ENCODE assay signal across 19 cellular contexts in genomic region chr16:75616541-75617010, GRCh38. TPM values are rescaled to one million over a fixed set of nuclear protein-coding genes. Genes with fewer than 3 reads are reported as not detected.
DNase-seq lines count a peak whose midpoint lies in the region; ATAC-seq and TF ChIP-seq lines count a peak whose summit lies in the region.
"Had no signal": no experiment of that assay in that cellular context is flagged by ENCODE, and none has a peak within 500 bp of the region (broad histone marks: within the 10 kb centered on the region; RNA-seq: fewer than 3 reads in every experiment).

No MANE protein-coding gene starts in this region.

- H3K4me3 ChIP-seq in mucosa of descending colon (no peak overlapping the region), trophoblast cell (ENCODE audit: low read depth, low read length) (no peak overlapping the region)
- H3K4me3 ChIP-seq: right lobe of liver had no signal

- H3K14ac ChIP-seq in trophoblast cell (ENCODE audit: low read length) = no peak overlapping the region

- no peak overlapping the region for H2BK12ac ChIP-seq in trophoblast cell (ENCODE audit: low read length)

- H2BK120ac ChIP-seq in trophoblast cell (ENCODE audit: insufficient read depth, low read length, poor library complexity) = no peak overlapping the region

- H3K9ac ChIP-seq in trophoblast cell (ENCODE audit: low read length) = no peak overlapping the region

- TF ChIP-seq CTCF in mucosa of descending colon (IDR thresholded peaks at IDR 0.05) (no peak), MCF 10A (IDR thresholded peaks at IDR 0.05; ENCODE audit: unreplicated experiment) (no peak), GM13976 (IDR thresholded peaks at IDR 0.05; ENCODE audit: borderline replicate concordance, control extremely low read depth, extremely low read depth, insufficient read depth, missing control alignments) (no peak)

- no peak overlapping the region for H3K4me2 ChIP-seq in trophoblast cell (ENCODE audit: low read length)

- no CpG with 5 or more reads among the region's 4 CpGs for WGBS in trophoblast cell (ENCODE audit: extremely low coverage, insufficient coverage, insufficient read length)

- POLR2A ChIA-PET in MCF 10A (lab: Yijun Ruan, JAX) = no interaction called here

- no peak overlapping the region for H2AK5ac ChIP-seq in trophoblast cell (ENCODE audit: low read length)

- no peak overlapping the region for H2BK5ac ChIP-seq in trophoblast cell (ENCODE audit: low read depth, low read length, poor library complexity)

- H4K8ac ChIP-seq in trophoblast cell (ENCODE audit: low read depth, low read length) = no peak overlapping the region

- no peak overlapping the region for H2AFZ ChIP-seq in trophoblast cell (ENCODE audit: insufficient read depth, low read length, poor library complexity)

- no peak overlapping the region for H3K4ac ChIP-seq in trophoblast cell (ENCODE audit: low read depth, low read length)

- H3K4me3 Mint-ChIP-seq in activated CD8-positive, alpha-beta memory T cell treated with anti-CD3 and anti-CD28 coated beads, Interleukin-2, amount 10 ng/mL, durations not matched to agents 7 days and 5 days = peak overlapping the region; percentile 33
- H3K4me3 Mint-ChIP-seq in T-helper 2 cell treated with Interferon-gamma antibody and Interleukin-4, amounts not matched to agents 5 μg/mL and 100 μg/mL, for 36 hours = peak overlapping the region; percentile 16
- no peak overlapping the region for H3K4me3 Mint-ChIP-seq in MCF 10A (ENCODE audit: unreplicated experiment)
- H3K4me3 Mint-ChIP-seq: type B pancreatic cell had no signal

- intact Hi-C loops in mucosa of descending colon (cut with DNase I, micrococcal nuclease) = no loop called here
- intact Hi-C loops in MCF 10A (cut with micrococcal nuclease) = no loop called here

- peaks cover 60% of the 10 kb centered on the region for H3K36me3 Mint-ChIP-seq in activated CD8-positive, alpha-beta memory T cell treated with anti-CD3 and anti-CD28 coated beads, Interleukin-2, amount 10 ng/mL, durations not matched to agents 7 days and 5 days
- H3K36me3 Mint-ChIP-seq in T-helper 2 cell treated with Interferon-gamma antibody and Interleukin-4, amounts not matched to agents 5 μg/mL and 100 μg/mL, for 36 hours (ENCODE audit: low read depth) = peaks cover 57% of the 10 kb centered on the region
- peaks cover 82% of the 10 kb centered on the region for H3K36me3 Mint-ChIP-seq in MCF 10A (ENCODE audit: insufficient read depth, unreplicated experiment)

- BruUV-seq in MCF 10A (replicated peaks; lab: Mats Ljungman, UMichigan) = no TSS peak

- no peak overlapping the region for H3K23ac ChIP-seq in trophoblast cell (ENCODE audit: low read length)

- H3K27me3 Mint-ChIP-seq in activated CD8-positive, alpha-beta memory T cell treated with anti-CD3 and anti-CD28 coated beads, Interleukin-2, amount 10 ng/mL, durations not matched to agents 7 days and 5 days = no peaks in the 10 kb centered on the region
- H3K27me3 Mint-ChIP-seq in T-helper 2 cell treated with Interferon-gamma antibody and Interleukin-4, amounts not matched to agents 5 μg/mL and 100 μg/mL, for 36 hours (ENCODE audit: low read depth) = no peaks in the 10 kb centered on the region
- H3K27me3 Mint-ChIP-seq in MCF 10A (ENCODE audit: insufficient read depth, unreplicated experiment) = no peaks in the 10 kb centered on the region
- H3K27me3 Mint-ChIP-seq: type B pancreatic cell had no signal

- peak; percentile 50 for DNase-seq in activated CD8-positive, alpha-beta memory T cell treated with anti-CD3 and anti-CD28 coated beads, Interleukin-2, amount 10 ng/mL, durations not matched to agents 7 days and 5 days
- DNase-seq in activated CD8-positive, alpha-beta memory T cell treated with anti-CD3 and anti-CD28 coated beads, Interleukin-2, amount 50 U/mL, for 48 hours = no peak
- peak; percentile 18 for DNase-seq in T-helper 2 cell treated with Interferon-gamma antibody and Interleukin-4, amounts not matched to agents 5 μg/mL and 100 μg/mL, for 36 hours (ENCODE audit: low spot score)
- DNase-seq in mucosa of descending colon (no peak), MCF 10A (ENCODE audit: unreplicated experiment) (no peak), GM13976 (ENCODE audit: low spot score) (no peak), trophoblast cell (no peak)
- DNase-seq: activated CD4-positive, alpha-beta T cell treated with anti-CD3 and anti-CD28 coated beads for 4 hours; effector CD4-positive, alpha-beta T cell; HCEC 1CT; hypothalamus; Karpas-422; NCI-H1105 treated with DMSO at 0.1 percent for 48 hours; NCI-H2171 treated with DMSO at 0.1 percent for 48 hours; right lobe of liver; stimulated activated CD4-positive, alpha-beta T cell treated with anti-CD3 and anti-CD28 coated beads, Interleukin-2, amount 100 ng/mL, for 48 hours had no signal

- H3K9me3 Mint-ChIP-seq in activated CD8-positive, alpha-beta memory T cell treated with anti-CD3 and anti-CD28 coated beads, Interleukin-2, amount 10 ng/mL, durations not matched to agents 7 days and 5 days (ENCODE audit: low read depth) = no peaks in the 10 kb centered on the region
- H3K9me3 Mint-ChIP-seq in T-helper 2 cell treated with Interferon-gamma antibody and Interleukin-4, amounts not matched to agents 5 μg/mL and 100 μg/mL, for 36 hours = no peaks in the 10 kb centered on the region
- H3K9me3 Mint-ChIP-seq in MCF 10A (ENCODE audit: unreplicated experiment) = no peaks in the 10 kb centered on the region
- H3K9me3 Mint-ChIP-seq: type B pancreatic cell had no signal

- H3K9me3 ChIP-seq in mucosa of descending colon = no peaks in the 10 kb centered on the region
- no peaks in the 10 kb centered on the region for H3K9me3 ChIP-seq in trophoblast cell (ENCODE audit: insufficient read depth, low read depth, low read length)
- H3K9me3 ChIP-seq: right lobe of liver had no signal

- no peaks in the 10 kb centered on the region for H3K27me3 ChIP-seq in trophoblast cell (ENCODE audit: insufficient read depth, low read length)
- H3K27me3 ChIP-seq: right lobe of liver had no signal

- no peak overlapping the region for H3K27ac ChIP-seq in trophoblast cell (ENCODE audit: low read depth, low read length)
- H3K27ac ChIP-seq: right lobe of liver had no signal

- H3K4me1 Mint-ChIP-seq in activated CD8-positive, alpha-beta memory T cell treated with anti-CD3 and anti-CD28 coated beads, Interleukin-2, amount 10 ng/mL, durations not matched to agents 7 days and 5 days = peaks cover 48% of the 10 kb centered on the region
- H3K4me1 Mint-ChIP-seq in T-helper 2 cell treated with Interferon-gamma antibody and Interleukin-4, amounts not matched to agents 5 μg/mL and 100 μg/mL, for 36 hours (ENCODE audit: low read depth) = peaks cover 17% of the 10 kb centered on the region
- H3K4me1 Mint-ChIP-seq in MCF 10A (ENCODE audit: insufficient read depth, unreplicated experiment) = peaks cover 10% of the 10 kb centered on the region

- H3K27ac Mint-ChIP-seq in activated CD8-positive, alpha-beta memory T cell treated with anti-CD3 and anti-CD28 coated beads, Interleukin-2, amount 10 ng/mL, durations not matched to agents 7 days and 5 days = peak overlapping the region; percentile 89
- H3K27ac Mint-ChIP-seq in T-helper 2 cell treated with Interferon-gamma antibody and Interleukin-4, amounts not matched to agents 5 μg/mL and 100 μg/mL, for 36 hours = peak overlapping the region; percentile 54
- H3K27ac Mint-ChIP-seq in MCF 10A (ENCODE audit: low read depth, unreplicated experiment) = no peak overlapping the region
- H3K27ac Mint-ChIP-seq: type B pancreatic cell had no signal

- in situ Hi-C loops in GM13976 (cut with MboI; ENCODE audit: low sequenced_read_pairs, unreplicated experiment) = no loop called here

- H3K36me3 ChIP-seq in mucosa of descending colon (ENCODE audit: low read depth) (peaks cover 3% of the 10 kb centered on the region), trophoblast cell (ENCODE audit: control insufficient read depth in 1 of 2, insufficient read depth in 2 of 2, low read length in 2 of 2) (peaks cover 28 to 49% of the 10 kb centered on the region in 2 experiments)

- CTCF ChIA-PET in activated CD8-positive, alpha-beta memory T cell treated with anti-CD3 and anti-CD28 coated beads, Interleukin-2, amount 10 ng/mL, durations not matched to agents 7 days and 5 days (lab: Charles Lee) = interaction anchor here (1.6 kb wide), 2 partner anchors 50 to 99 kb away, joined by 5 read pairs; partner anchors contain the start of gene GABARAPL2
- CTCF ChIA-PET in MCF 10A (lab: Yijun Ruan, JAX) = interaction anchor here (0.7 to 1.1 kb wide), 2 partner anchors 29 to 122 kb away, joined by 3 read pairs; no protein-coding TSS in a partner anchor

- H3K18ac ChIP-seq in trophoblast cell (ENCODE audit: low read length) = no peak overlapping the region

- no peaks in the 10 kb centered on the region for H3K79me2 ChIP-seq in trophoblast cell (ENCODE audit: control insufficient read depth, insufficient read depth, low read length, poor library complexity)

- no peak overlapping the region for H4K91ac ChIP-seq in trophoblast cell (ENCODE audit: low read depth, low read length)

- no peaks in the 10 kb centered on the region for H3K79me1 ChIP-seq in trophoblast cell (ENCODE audit: low read length)

- ATAC-seq in activated CD8-positive, alpha-beta memory T cell treated with anti-CD3 and anti-CD28 coated beads, Interleukin-2, amount 10 ng/mL, durations not matched to agents 7 days and 5 days = peak; percentile 69
- peak; percentile 51 for ATAC-seq in GM21619 (IDR thresholded peaks at IDR 0.05; ENCODE audit: unreplicated experiment)
- peak; percentile 45 for ATAC-seq in mucosa of descending colon
- ATAC-seq: right lobe of liver, Right ventricle myocardium inferior had no signal

- H4K12ac ChIP-seq in trophoblast cell (ENCODE audit: low read depth, low read length) = no peak overlapping the region

- H3K4me1 ChIP-seq in mucosa of descending colon (ENCODE audit: low read depth) (peaks cover 8% of the 10 kb centered on the region), trophoblast cell (ENCODE audit: control insufficient read depth in 1 of 2, insufficient read depth in 2 of 2, low read length in 2 of 2) (no peaks in the 10 kb centered on the region)

RNA-seq across cellular contexts. Expression of gene ADAT1, which starts 6.5 kb away (rescaled TPM):
- total RNA-seq in activated CD8-positive, alpha-beta memory T cell treated with anti-CD3 and anti-CD28 coated beads, Interleukin-2, amount 10 ng/mL, durations not matched to agents 7 days and 5 days = 10 to 100 TPM; 48.3 to 57.2 TPM
- total RNA-seq in mucosa of descending colon (10 to 100 TPM; 33.0 to 38.1 (median 35.8) TPM), MCF 10A (2022) (48.7 and 60.2 TPM in 2 replicates)
- polyA plus RNA-seq in trophoblast cell (2013) = 23.8 and 25.7 TPM in 2 replicates

RNA-seq across cellular contexts. Expression of gene KARS1, which starts 30.9 kb away (rescaled TPM):
- total RNA-seq in activated CD8-positive, alpha-beta memory T cell treated with anti-CD3 and anti-CD28 coated beads, Interleukin-2, amount 10 ng/mL, durations not matched to agents 7 days and 5 days = 100 to 1,000 TPM; 182 to 220 TPM
- total RNA-seq in mucosa of descending colon = 100 to 1,000 TPM in 2 of 3 donors, 10 to 100 TPM in 1; 94.3 to 108 (median 103) TPM
- 213 and 219 TPM in 2 replicates for total RNA-seq in MCF 10A (2022)
- 102 TPM in 2 replicates for polyA plus RNA-seq in trophoblast cell (2013)

RNA-seq across cellular contexts. Expression of gene TERF2IP, which starts 31.0 kb away (rescaled TPM):
- total RNA-seq in activated CD8-positive, alpha-beta memory T cell treated with anti-CD3 and anti-CD28 coated beads, Interleukin-2, amount 10 ng/mL, durations not matched to agents 7 days and 5 days = 10 to 100 TPM; 71.1 to 91.4 TPM
- 10 to 100 TPM; 26.0 to 49.6 (median 27.7) TPM for total RNA-seq in mucosa of descending colon
- 73.9 and 80.0 TPM in 2 replicates for total RNA-seq in MCF 10A (2022)
- polyA plus RNA-seq in trophoblast cell (2013) = 24.5 and 24.6 TPM in 2 replicates

RNA-seq across cellular contexts. Expression of gene GABARAPL2, which starts 50.4 kb away (rescaled TPM):
- total RNA-seq in activated CD8-positive, alpha-beta memory T cell treated with anti-CD3 and anti-CD28 coated beads, Interleukin-2, amount 10 ng/mL, durations not matched to agents 7 days and 5 days = 10 to 100 TPM; 59.9 to 70.8 TPM
- 100 to 1,000 TPM in 2 of 3 donors, 10 to 100 TPM in 1; 81.4 to 110 (median 106) TPM for total RNA-seq in mucosa of descending colon
- total RNA-seq in MCF 10A (2022) = 61.5 and 70.5 TPM in 2 replicates
- polyA plus RNA-seq in trophoblast cell (2013) = 79.2 and 79.9 TPM in 2 replicates

Comparison
In these comparisons a context has a peak if more than half of its experiments do, and no peak if none do; other contexts are left out.
1. DNase-seq: peak in activated CD8-positive, alpha-beta memory T cell treated with anti-CD3 and anti-CD28 coated beads, Interleukin-2, amount 10 ng/mL, durations not matched to agents 7 days and 5 days (single experiment) and T-helper 2 cell treated with Interferon-gamma antibody and Interleukin-4, amounts not matched to agents 5 μg/mL and 100 μg/mL, for 36 hours (single experiment); none in activated CD8-positive, alpha-beta memory T cell treated with anti-CD3 and anti-CD28 coated beads, Interleukin-2, amount 50 U/mL, for 48 hours (single experiment), mucosa of descending colon (0 of 3), MCF 10A (single experiment), GM13976 (single experiment) and trophoblast cell (0 of 2).
2. Peak in every context shown above with its lines, with median percentiles within 50 percentile points of each other: ATAC-seq.